Comparison of ENCODE assay signal across 16 cellular contexts in genomic region chr6:17506962-17507361, GRCh38.
DNase-seq lines count a peak whose midpoint lies in the region; ATAC-seq and TF ChIP-seq lines count a peak whose summit lies in the region.
"Had no signal": no experiment of that assay in that cellular context is flagged by ENCODE, and none has a peak within 500 bp of the region (broad histone marks: within the 10 kb centered on the region; RNA-seq: fewer than 3 reads in every experiment).

No MANE protein-coding gene starts in this region.

- DNase-seq in RPMI8226 (peak; percentile 25), fibroblast of pulmonary artery (ENCODE audit: low read depth) (peak; percentile 7), omental fat pad (ENCODE audit: low spot score) (no peak), tibial artery (no peak), NCI-H748 (lab: John Stamatoyannopoulos, UW; ENCODE audit: unreplicated experiment) (no peak)
- DNase-seq in activated CD4-positive, alpha-beta T cell treated with anti-CD3 and anti-CD28 coated beads, Interleukin-2, amount 10 ng/mL, durations not matched to agents 24 days and 14 days: no peak
- DNase-seq: C1 segment of cervical spinal cord; Calu3; CD4-positive, alpha-beta memory T cell; COR-L47; DMS53; DMS79 treated with DMSO at 0.1 percent for 48 hours; GF-D8; GOT3; HFFc6 had no signal

- H3K27me3 ChIP-seq in tibial artery: no peaks in the 10 kb centered on the region

- H3K4me1 Mint-ChIP-seq in activated CD4-positive, alpha-beta T cell treated with anti-CD3 and anti-CD28 coated beads, Interleukin-2, amount 10 ng/mL, durations not matched to agents 24 days and 14 days: no peaks in the 10 kb centered on the region
- H3K4me1 Mint-ChIP-seq: CD4-positive, alpha-beta memory T cell had no signal

- H3K36me3 ChIP-seq in tibial artery: peaks cover 5 to 19% (median 19%) of the 10 kb centered on the region in 3 donors

- no peaks in the 10 kb centered on the region for H3K9me3 ChIP-seq in tibial artery
- H3K9me3 ChIP-seq: HAP-1 had no signal

- intact Hi-C loops in tibial artery (cut with DNase I; ENCODE audit: low total_unique reads): no loop called here
- intact Hi-C loops in activated CD4-positive, alpha-beta T cell treated with anti-CD3 and anti-CD28 coated beads, Interleukin-2, amount 10 ng/mL, durations not matched to agents 24 days and 14 days (cut with micrococcal nuclease): no loop called here

- H3K4me3 ChIP-seq in fibroblast of pulmonary artery (replicated peaks; ENCODE audit: low read depth, low read length) (no peak overlapping the region), tibial artery (no peak overlapping the region)
- H3K4me3 ChIP-seq: HAP-1 had no signal

- ATAC-seq in omental fat pad (ENCODE audit: low FRiP score): peak; percentile 62

- H3K9me3 Mint-ChIP-seq in activated CD4-positive, alpha-beta T cell treated with anti-CD3 and anti-CD28 coated beads, Interleukin-2, amount 10 ng/mL, durations not matched to agents 24 days and 14 days: no peaks in the 10 kb centered on the region
- H3K9me3 Mint-ChIP-seq: HFFc6 had no signal

- H3K4me3 Mint-ChIP-seq in activated CD4-positive, alpha-beta T cell treated with anti-CD3 and anti-CD28 coated beads, Interleukin-2, amount 10 ng/mL, durations not matched to agents 24 days and 14 days: no peak overlapping the region
- H3K4me3 Mint-ChIP-seq: CD4-positive, alpha-beta memory T cell; HFFc6 had no signal

- no peaks in the 10 kb centered on the region for H3K27me3 Mint-ChIP-seq in activated CD4-positive, alpha-beta T cell treated with anti-CD3 and anti-CD28 coated beads, Interleukin-2, amount 10 ng/mL, durations not matched to agents 24 days and 14 days

- no peaks in the 10 kb centered on the region for H3K36me3 Mint-ChIP-seq in activated CD4-positive, alpha-beta T cell treated with anti-CD3 and anti-CD28 coated beads, Interleukin-2, amount 10 ng/mL, durations not matched to agents 24 days and 14 days (ENCODE audit: low read depth)
- H3K36me3 Mint-ChIP-seq: CD4-positive, alpha-beta memory T cell had no signal

- no peak overlapping the region for H3K27ac ChIP-seq in tibial artery

- H3K4me1 ChIP-seq in tibial artery: peaks cover 0 to 16% (median 0%) of the 10 kb centered on the region in 4 donors
- H3K4me1 ChIP-seq: HAP-1 had no signal

- TF ChIP-seq CTCF in fibroblast of pulmonary artery (IDR thresholded peaks at IDR 0.05; ENCODE audit: low read length, missing control alignments): no peak
- no peak for TF ChIP-seq CTCF in omental fat pad (IDR thresholded peaks at IDR 0.05)
- no peak for TF ChIP-seq CTCF in tibial artery (IDR thresholded peaks at IDR 0.05)

- no peak overlapping the region for H3K27ac Mint-ChIP-seq in activated CD4-positive, alpha-beta T cell treated with anti-CD3 and anti-CD28 coated beads, Interleukin-2, amount 10 ng/mL, durations not matched to agents 24 days and 14 days
- H3K27ac Mint-ChIP-seq: CD4-positive, alpha-beta memory T cell; HFFc6 had no signal

Comparison
In these comparisons a context has a peak if more than half of its experiments do, and no peak if none do; other contexts are left out.
1. DNase-seq: peak in RPMI8226 (single experiment) and fibroblast of pulmonary artery (single experiment); none in omental fat pad (single experiment), tibial artery (0 of 2), NCI-H748 (single experiment) and activated CD4-positive, alpha-beta T cell treated with anti-CD3 and anti-CD28 coated beads, Interleukin-2, amount 10 ng/mL, durations not matched to agents 24 days and 14 days (single experiment).